Comparison of ENCODE assay signal across 2 cellular contexts in the genomic region with DNA sequence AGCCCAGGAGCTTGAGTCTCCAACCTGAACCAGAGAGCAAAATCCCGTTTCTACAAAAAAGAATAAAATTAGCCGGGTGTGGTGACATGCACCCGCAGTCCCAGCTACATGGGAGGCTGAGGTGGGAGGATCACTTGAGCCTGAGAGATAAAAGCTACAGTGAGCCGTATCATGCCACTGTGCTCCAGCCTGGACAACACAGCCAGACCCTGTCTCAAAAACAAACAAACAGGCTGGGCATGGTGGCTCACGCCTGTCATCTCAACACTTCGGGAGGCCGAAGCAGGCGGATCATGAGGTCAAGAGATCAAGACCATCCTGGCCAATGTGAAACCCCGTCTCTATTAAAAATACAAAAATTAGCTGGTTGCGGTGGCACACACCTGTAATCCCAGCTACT.
TF ChIP-seq lines count a peak whose summit lies in the region.

No MANE protein-coding gene starts in this region.

TF ChIP-seq in IMR-90, 13 proteins besides CTCF, POLR2A, EP300 and RAD21:
- TF ChIP-seq, protein P1, sequence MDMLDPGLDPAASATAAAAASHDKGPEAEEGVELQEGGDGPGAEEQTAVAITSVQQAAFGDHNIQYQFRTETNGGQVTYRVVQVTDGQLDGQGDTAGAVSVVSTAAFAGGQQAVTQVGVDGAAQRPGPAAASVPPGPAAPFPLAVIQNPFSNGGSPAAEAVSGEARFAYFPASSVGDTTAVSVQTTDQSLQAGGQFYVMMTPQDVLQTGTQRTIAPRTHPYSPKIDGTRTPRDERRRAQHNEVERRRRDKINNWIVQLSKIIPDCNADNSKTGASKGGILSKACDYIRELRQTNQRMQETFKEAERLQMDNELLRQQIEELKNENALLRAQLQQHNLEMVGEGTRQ (IDR thresholded peaks at IDR 0.05; ENCODE audit: low read depth, low read length) = no peak
- no peak for TF ChIP-seq CEBPB (IDR thresholded peaks at IDR 0.05; ENCODE audit: low read depth, low read length)
- TF ChIP-seq CHD1 (IDR thresholded peaks at IDR 0.05; ENCODE audit: low read depth, low read length) = no peak
- no peak for TF ChIP-seq FOS (IDR thresholded peaks at IDR 0.05; ENCODE audit: low read depth, low read length)
- no peak for TF ChIP-seq RFX5 (IDR thresholded peaks at IDR 0.05; ENCODE audit: low read depth, low read length)
- TF ChIP-seq, protein P2, sequence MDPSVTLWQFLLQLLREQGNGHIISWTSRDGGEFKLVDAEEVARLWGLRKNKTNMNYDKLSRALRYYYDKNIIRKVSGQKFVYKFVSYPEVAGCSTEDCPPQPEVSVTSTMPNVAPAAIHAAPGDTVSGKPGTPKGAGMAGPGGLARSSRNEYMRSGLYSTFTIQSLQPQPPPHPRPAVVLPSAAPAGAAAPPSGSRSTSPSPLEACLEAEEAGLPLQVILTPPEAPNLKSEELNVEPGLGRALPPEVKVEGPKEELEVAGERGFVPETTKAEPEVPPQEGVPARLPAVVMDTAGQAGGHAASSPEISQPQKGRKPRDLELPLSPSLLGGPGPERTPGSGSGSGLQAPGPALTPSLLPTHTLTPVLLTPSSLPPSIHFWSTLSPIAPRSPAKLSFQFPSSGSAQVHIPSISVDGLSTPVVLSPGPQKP (IDR thresholded peaks at IDR 0.05; ENCODE audit: borderline replicate concordance, low read depth, low read length) = no peak
- no peak for TF ChIP-seq MXI1 (IDR thresholded peaks at IDR 0.05; ENCODE audit: borderline replicate concordance, low read depth, low read length)
- TF ChIP-seq BHLHE40 (IDR thresholded peaks at IDR 0.05; ENCODE audit: low read depth, low read length) = no peak
- TF ChIP-seq NFE2L2 (IDR thresholded peaks at IDR 0.05; ENCODE audit: low read depth, low read length) = no peak
- no peak for TF ChIP-seq RCOR1 (IDR thresholded peaks at IDR 0.05; ENCODE audit: insufficient replicate concordance, low read length)
- no peak for TF ChIP-seq MAFK (IDR thresholded peaks at IDR 0.05; ENCODE audit: low read depth, low read length)
- no peak for TF ChIP-seq SMC3 (IDR thresholded peaks at IDR 0.05; ENCODE audit: low read depth, low read length)
- TF ChIP-seq MAZ (IDR thresholded peaks at IDR 0.05; ENCODE audit: borderline replicate concordance, low read depth, low read length) = no peak

TF ChIP-seq in K562, 482 proteins besides CTCF, POLR2A, EP300 and RAD21:
- TF ChIP-seq HLTF (IDR thresholded peaks at IDR 0.05) (no peak), HNRNPK (IDR thresholded peaks at IDR 0.05; ENCODE audit: low read depth, low read length, poor library complexity, severe bottlenecking) (no peak), NCOA1 (IDR thresholded peaks at IDR 0.05; ENCODE audit: low read depth) (no peak), ZNF121 (CRISPR knock-in tag; conservative IDR thresholded peaks at IDR 0.05) (peak; percentile 96), KHSRP (IDR thresholded peaks at IDR 0.05) (no peak), ATF1 (CRISPR knock-in tag; IDR thresholded peaks at IDR 0.05) (no peak), ATF1 (tag; IDR thresholded peaks at IDR 0.05) (no peak), FOXA1 (IDR thresholded peaks at IDR 0.05; ENCODE audit: borderline replicate concordance) (no peak)
- TF ChIP-seq, protein P3, sequence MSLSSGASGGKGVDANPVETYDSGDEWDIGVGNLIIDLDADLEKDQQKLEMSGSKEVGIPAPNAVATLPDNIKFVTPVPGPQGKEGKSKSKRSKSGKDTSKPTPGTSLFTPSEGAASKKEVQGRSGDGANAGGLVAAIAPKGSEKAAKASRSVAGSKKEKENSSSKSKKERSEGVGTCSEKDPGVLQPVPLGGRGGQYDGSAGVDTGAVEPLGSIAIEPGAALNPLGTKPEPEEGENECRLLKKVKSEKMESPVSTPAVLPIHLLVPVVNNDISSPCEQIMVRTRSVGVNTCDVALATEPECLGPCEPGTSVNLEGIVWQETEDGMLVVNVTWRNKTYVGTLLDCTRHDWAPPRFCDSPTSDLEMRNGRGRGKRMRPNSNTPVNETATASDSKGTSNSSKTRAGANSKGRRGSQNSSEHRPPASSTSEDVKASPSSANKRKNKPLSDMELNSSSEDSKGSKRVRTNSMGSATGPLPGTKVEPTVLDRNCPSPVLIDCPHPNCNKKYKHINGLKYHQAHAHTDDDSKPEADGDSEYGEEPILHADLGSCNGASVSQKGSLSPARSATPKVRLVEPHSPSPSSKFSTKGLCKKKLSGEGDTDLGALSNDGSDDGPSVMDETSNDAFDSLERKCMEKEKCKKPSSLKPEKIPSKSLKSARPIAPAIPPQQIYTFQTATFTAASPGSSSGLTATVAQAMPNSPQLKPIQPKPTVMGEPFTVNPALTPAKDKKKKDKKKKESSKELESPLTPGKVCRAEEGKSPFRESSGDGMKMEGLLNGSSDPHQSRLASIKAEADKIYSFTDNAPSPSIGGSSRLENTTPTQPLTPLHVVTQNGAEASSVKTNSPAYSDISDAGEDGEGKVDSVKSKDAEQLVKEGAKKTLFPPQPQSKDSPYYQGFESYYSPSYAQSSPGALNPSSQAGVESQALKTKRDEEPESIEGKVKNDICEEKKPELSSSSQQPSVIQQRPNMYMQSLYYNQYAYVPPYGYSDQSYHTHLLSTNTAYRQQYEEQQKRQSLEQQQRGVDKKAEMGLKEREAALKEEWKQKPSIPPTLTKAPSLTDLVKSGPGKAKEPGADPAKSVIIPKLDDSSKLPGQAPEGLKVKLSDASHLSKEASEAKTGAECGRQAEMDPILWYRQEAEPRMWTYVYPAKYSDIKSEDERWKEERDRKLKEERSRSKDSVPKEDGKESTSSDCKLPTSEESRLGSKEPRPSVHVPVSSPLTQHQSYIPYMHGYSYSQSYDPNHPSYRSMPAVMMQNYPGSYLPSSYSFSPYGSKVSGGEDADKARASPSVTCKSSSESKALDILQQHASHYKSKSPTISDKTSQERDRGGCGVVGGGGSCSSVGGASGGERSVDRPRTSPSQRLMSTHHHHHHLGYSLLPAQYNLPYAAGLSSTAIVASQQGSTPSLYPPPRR (CRISPR knock-in tag; IDR thresholded peaks at IDR 0.05; ENCODE audit: borderline replicate concordance) = no peak
- TF ChIP-seq, protein P4, sequence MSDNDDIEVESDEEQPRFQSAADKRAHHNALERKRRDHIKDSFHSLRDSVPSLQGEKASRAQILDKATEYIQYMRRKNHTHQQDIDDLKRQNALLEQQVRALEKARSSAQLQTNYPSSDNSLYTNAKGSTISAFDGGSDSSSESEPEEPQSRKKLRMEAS (CRISPR knock-in tag; IDR thresholded peaks at IDR 0.05) = no peak
